22 cellular contexts compared by ENCODE assay signal in the genomic region with DNA sequence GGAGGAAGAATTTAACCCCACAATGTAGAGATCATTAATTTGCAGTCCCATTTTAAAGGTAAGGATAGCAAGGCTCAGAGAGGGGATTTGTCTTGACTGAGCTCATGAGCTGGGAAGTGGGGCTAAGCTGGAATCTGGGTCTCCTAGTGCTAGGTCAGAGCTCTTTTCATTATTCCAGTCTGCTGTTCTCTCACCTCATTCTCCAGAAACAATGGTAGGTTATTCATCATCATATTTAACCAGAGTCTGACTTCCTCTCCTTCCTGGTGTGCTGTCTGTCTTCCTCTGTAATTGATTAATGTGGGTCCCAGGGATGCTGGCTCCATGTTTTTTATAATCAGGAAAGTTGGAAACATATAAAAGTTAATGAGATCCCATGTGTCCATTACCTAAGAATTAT. TPM values are rescaled to one million over a fixed set of nuclear protein-coding genes. Genes with fewer than 3 reads are reported as not detected.
DNase-seq lines count a peak whose midpoint lies in the region; ATAC-seq, FAIRE-seq and TF ChIP-seq lines count a peak whose summit lies in the region.
"Had no signal": no experiment of that assay in that cellular context is flagged by ENCODE, and none has a peak within 500 bp of the region (broad histone marks: within the 10 kb centered on the region; RNA-seq: fewer than 3 reads in every experiment).

No MANE protein-coding gene starts in this region.

- dilution Hi-C loops in endothelial cell of umbilical vein (cut with MboI; ENCODE audit: extremely low pct_ligation_motif_present, low sequenced_read_pairs) = no loop called here

- no peak overlapping the region for H3K9ac ChIP-seq in endothelial cell of umbilical vein (replicated peaks; ENCODE audit: extremely low read depth, insufficient read depth, low read length)
- H3K9ac ChIP-seq: BLaER1 treated with 17β-estradiol and CSF1 and Interleukin-3, amounts not matched to agents 10 nM and 100 nM had no signal

- H3K36me3 ChIP-seq in endothelial cell of umbilical vein (ENCODE audit: control insufficient read depth in 2 of 2, extremely low read depth in 1 of 2, insufficient read depth in 2 of 2, low read length in 2 of 2) (no peaks in the 10 kb centered on the region), MG63 (no peaks in the 10 kb centered on the region), upper lobe of right lung (no peaks in the 10 kb centered on the region)
- H3K36me3 ChIP-seq: BLaER1 treated with 17β-estradiol and CSF1 and Interleukin-3, amounts not matched to agents 10 nM and 100 nM had no signal

- H3K9me3 ChIP-seq in endothelial cell of umbilical vein (replicated peaks; ENCODE audit: control insufficient read depth, insufficient read depth, low read length) (no peaks in the 10 kb centered on the region), MG63 (no peaks in the 10 kb centered on the region), upper lobe of right lung (no peaks in the 10 kb centered on the region)
- H3K9me3 ChIP-seq: A549; BLaER1 treated with 17β-estradiol and CSF1 and Interleukin-3, amounts not matched to agents 10 nM and 100 nM; Caco-2 had no signal

- H3K9me1 ChIP-seq in endothelial cell of umbilical vein (replicated peaks; ENCODE audit: control insufficient read depth, extremely low read depth, insufficient read depth, low read length) = no peaks in the 10 kb centered on the region

- intact Hi-C loops in endothelial cell of umbilical vein (cut with micrococcal nuclease) = loop anchor here (2.0 kb wide), 1 partner anchor 20 kb away; a partner anchor contains a TSS
- intact Hi-C loops in upper lobe of right lung (cut with DNase I) = no loop called here

- peaks cover 14% of the 10 kb centered on the region for H3K4me1 ChIP-seq in endothelial cell of umbilical vein (ENCODE audit: control insufficient read depth, extremely low read depth, insufficient read depth, low read length)
- H3K4me1 ChIP-seq in upper lobe of right lung = no peaks in the 10 kb centered on the region
- H3K4me1 ChIP-seq: A549, Caco-2 had no signal

- TF ChIP-seq CTCF in endothelial cell of umbilical vein (IDR thresholded peaks at IDR 0.05; ENCODE audit: extremely low read depth in 1 of 2, insufficient read depth in 1 of 2, low read depth in 1 of 2, low read length in 2 of 2) (no peak), upper lobe of right lung (IDR thresholded peaks at IDR 0.05) (no peak)

- TF ChIP-seq POLR2A in endothelial cell of umbilical vein (IDR thresholded peaks at IDR 0.05; ENCODE audit: low read depth, low read length) = no peak

- FAIRE-seq in endothelial cell of umbilical vein (lab: Jason Lieb, UNC) = peak; percentile 92
- FAIRE-seq: A549, D721Med, G401.6, GM12891, GM19239 had no signal

- BruUV-seq in endothelial cell of umbilical vein (replicated peaks; lab: Mats Ljungman, UMichigan) = no TSS peak

- DNase-seq in dermis blood vessel endothelial cell (peak; percentile 84), endothelial cell of umbilical vein (ENCODE audit: low read depth, low spot score) (peak; percentile 89), lung microvascular endothelial cell (ENCODE audit: low read depth in 2 of 2) (peak; percentile 81 to 87), renal cortical epithelial cell (ENCODE audit: low read depth) (peak; percentile 19), MG63 (no peak), upper lobe of right lung (no peak)
- DNase-seq: AML-193; Caco-2; Calu3; CD4-positive, alpha-beta T cell; CD8-positive, alpha-beta T cell; DMS79 treated with DMSO at 0.1 percent for 48 hours; GF-D8 had no signal

- CTCF ChIA-PET in endothelial cell of umbilical vein (lab: Charles Lee) = interaction anchor here (0.6 to 1.7 kb wide), 9 partner anchors 15 to 498 kb away, joined by 3 to 9 read pairs (median 4); a partner anchor contains a TSS

- no peaks in the 10 kb centered on the region for H4K20me1 ChIP-seq in endothelial cell of umbilical vein (replicated peaks; ENCODE audit: control insufficient read depth, extremely low read depth, insufficient read depth, low read length)
- H4K20me1 ChIP-seq: BLaER1 treated with 17β-estradiol and CSF1 and Interleukin-3, amounts not matched to agents 10 nM and 100 nM had no signal

- no peak overlapping the region for H3K4me3 ChIP-seq in endothelial cell of umbilical vein (replicated peaks in 1 of 3; ENCODE audit: insufficient read depth in 1 of 3, low read depth in 1 of 3, low read length in 3 of 3)
- H3K4me3 ChIP-seq in MG63 = no peak overlapping the region
- no peak overlapping the region for H3K4me3 ChIP-seq in upper lobe of right lung
- H3K4me3 ChIP-seq: A549; BLaER1 treated with 17β-estradiol and CSF1 and Interleukin-3, amounts not matched to agents 10 nM and 100 nM had no signal

- H3K27ac ChIP-seq in endothelial cell of umbilical vein (ENCODE audit: insufficient read depth, low read depth, low read length) (peak overlapping the region; percentile 42), upper lobe of right lung (no peak overlapping the region)
- H3K27ac ChIP-seq: 22Rv1; A549; BLaER1 treated with 17β-estradiol and CSF1 and Interleukin-3, amounts not matched to agents 10 nM and 100 nM; C4-2B had no signal

- no peak overlapping the region for H2AFZ ChIP-seq in endothelial cell of umbilical vein (ENCODE audit: low read depth, low read length)

- H3K27me3 ChIP-seq in endothelial cell of umbilical vein (ENCODE audit: control insufficient read depth in 2 of 2, insufficient read depth in 2 of 2, low read length in 2 of 2) (no peaks in the 10 kb centered on the region), MG63 (no peaks in the 10 kb centered on the region), upper lobe of right lung (no peaks in the 10 kb centered on the region)
- H3K27me3 ChIP-seq: BLaER1 treated with 17β-estradiol and CSF1 and Interleukin-3, amounts not matched to agents 10 nM and 100 nM had no signal

- ATAC-seq in GM21381 (IDR thresholded peaks at IDR 0.05; ENCODE audit: unreplicated experiment) = no peak
- no peak for ATAC-seq in upper lobe of right lung
- ATAC-seq: A549; CD8-positive, alpha-beta T cell had no signal

- POLR2A ChIA-PET in endothelial cell of umbilical vein (lab: Charles Lee) = interaction anchor here (0.6 to 1.5 kb wide), 4 partner anchors 21 to 149 kb away, joined by 3 to 6 read pairs (median 4); a partner anchor contains a TSS

- no peaks in the 10 kb centered on the region for H3K79me2 ChIP-seq in endothelial cell of umbilical vein (ENCODE audit: control insufficient read depth, insufficient read depth, low read length)

- peak overlapping the region; percentile 34 for H3K4me2 ChIP-seq in endothelial cell of umbilical vein (ENCODE audit: insufficient read depth, low read length)
- H3K4me2 ChIP-seq: A549; BLaER1 treated with 17β-estradiol and CSF1 and Interleukin-3, amounts not matched to agents 10 nM and 100 nM had no signal

RNA-seq across cellular contexts. Expression of a gene that starts 20.6 kb away (rescaled TPM):
- total RNA-seq in dermis blood vessel endothelial cell (0.23 TPM in 1 of 2 replicates, not detected in the other), endothelial cell of umbilical vein (0.66 and 0.88 TPM in 2 replicates), lung microvascular endothelial cell (0.20 and 0.65 TPM in 2 replicates), renal cortical epithelial cell (0.35 and 0.45 TPM in 2 replicates), upper lobe of right lung (not detected)
- 0.08 and 0.25 TPM in 2 replicates for polyA plus RNA-seq in endothelial cell of umbilical vein
- polyA plus RNA-seq in endothelial cell of umbilical vein (2011; cell fraction: cytosol; rRNA removed) = 0.34 and 0.35 TPM in 2 replicates
- 0.98 and 1.1 TPM in 2 replicates for polyA plus RNA-seq in endothelial cell of umbilical vein (2011; cell fraction: nucleus; rRNA removed)
- 0.28 and 0.57 TPM in 2 replicates for polyA plus RNA-seq in endothelial cell of umbilical vein (2012)
- polyA minus RNA-seq in endothelial cell of umbilical vein = 0.85 and 1.9 TPM in 2 replicates
- not detected for polyA minus RNA-seq in endothelial cell of umbilical vein (2011; cell fraction: cytosol; rRNA and poly(A)+ RNA removed)
- 1.0 and 1.7 TPM in 2 replicates for polyA minus RNA-seq in endothelial cell of umbilical vein (2011; cell fraction: nucleus; rRNA and poly(A)+ RNA removed)
- total RNA-seq in MG63 (2014; rRNA removed; shearing (Covaris generic); ENCODE audit: low replicate concordance) = 0.33 TPM in 1 of 2 replicates, not detected in the other

RNA-seq across cellular contexts. Expression of a gene that starts 20.7 kb away (rescaled TPM):
- total RNA-seq in dermis blood vessel endothelial cell = 57.2 and 61.5 TPM in 2 replicates
- total RNA-seq in endothelial cell of umbilical vein = 53.8 and 54.3 TPM in 2 replicates
- polyA plus RNA-seq in endothelial cell of umbilical vein = 61.5 and 68.6 TPM in 2 replicates
- 55.8 and 60.0 TPM in 2 replicates for polyA plus RNA-seq in endothelial cell of umbilical vein (2011; cell fraction: cytosol; rRNA removed)
- polyA plus RNA-seq in endothelial cell of umbilical vein (2011; cell fraction: nucleus; rRNA removed) = 43.1 and 68.8 TPM in 2 replicates
- polyA plus RNA-seq in endothelial cell of umbilical vein (2012) = 62.2 and 78.6 TPM in 2 replicates
- 42.8 and 53.7 TPM in 2 replicates for polyA minus RNA-seq in endothelial cell of umbilical vein
- 46.3 TPM for polyA minus RNA-seq in endothelial cell of umbilical vein (2011; cell fraction: cytosol; rRNA and poly(A)+ RNA removed)
- 14.6 and 18.9 TPM in 2 replicates for polyA minus RNA-seq in endothelial cell of umbilical vein (2011; cell fraction: nucleus; rRNA and poly(A)+ RNA removed)
- total RNA-seq in lung microvascular endothelial cell = 33.9 and 34.0 TPM in 2 replicates
- total RNA-seq in renal cortical epithelial cell = 36.1 and 53.0 TPM in 2 replicates
- 81.1 and 97.9 TPM in 2 replicates for total RNA-seq in MG63 (2014; rRNA removed; shearing (Covaris generic); ENCODE audit: low replicate concordance)
- 31.0 TPM for total RNA-seq in upper lobe of right lung

RNA-seq across cellular contexts. Expression of a gene that starts 30.1 kb away (rescaled TPM):
- total RNA-seq in dermis blood vessel endothelial cell = 15.0 and 22.4 TPM in 2 replicates
- total RNA-seq in endothelial cell of umbilical vein = 29.5 TPM in 2 replicates
- 11.8 and 12.8 TPM in 2 replicates for polyA plus RNA-seq in endothelial cell of umbilical vein
- 10.4 and 11.1 TPM in 2 replicates for polyA plus RNA-seq in endothelial cell of umbilical vein (2011; cell fraction: cytosol; rRNA removed)
- polyA plus RNA-seq in endothelial cell of umbilical vein (2011; cell fraction: nucleus; rRNA removed) = 17.1 and 19.1 TPM in 2 replicates
- polyA plus RNA-seq in endothelial cell of umbilical vein (2012) = 28.3 and 36.1 TPM in 2 replicates
- polyA minus RNA-seq in endothelial cell of umbilical vein = 15.2 and 25.8 TPM in 2 replicates
- 3.5 TPM for polyA minus RNA-seq in endothelial cell of umbilical vein (2011; cell fraction: cytosol; rRNA and poly(A)+ RNA removed)
- polyA minus RNA-seq in endothelial cell of umbilical vein (2011; cell fraction: nucleus; rRNA and poly(A)+ RNA removed) = 11.7 and 15.1 TPM in 2 replicates
- 10.9 and 14.1 TPM in 2 replicates for total RNA-seq in lung microvascular endothelial cell
- 6.3 and 34.0 TPM in 2 replicates for total RNA-seq in renal cortical epithelial cell
- 14.8 and 17.0 TPM in 2 replicates for total RNA-seq in MG63 (2014; rRNA removed; shearing (Covaris generic); ENCODE audit: low replicate concordance)
- total RNA-seq in upper lobe of right lung = 37.7 TPM

RNA-seq across cellular contexts. Expression of a gene that starts 32.3 kb away (rescaled TPM):
- 294 and 415 TPM in 2 replicates for total RNA-seq in dermis blood vessel endothelial cell
- 407 and 416 TPM in 2 replicates for total RNA-seq in endothelial cell of umbilical vein
- 356 and 385 TPM in 2 replicates for polyA plus RNA-seq in endothelial cell of umbilical vein
- polyA plus RNA-seq in endothelial cell of umbilical vein (2011; cell fraction: cytosol; rRNA removed) = 317 and 396 TPM in 2 replicates
- polyA plus RNA-seq in endothelial cell of umbilical vein (2011; cell fraction: nucleus; rRNA removed) = 509 and 635 TPM in 2 replicates
- 125 and 130 TPM in 2 replicates for polyA plus RNA-seq in endothelial cell of umbilical vein (2012)
- 566 and 594 TPM in 2 replicates for polyA minus RNA-seq in endothelial cell of umbilical vein
- 16.0 TPM for polyA minus RNA-seq in endothelial cell of umbilical vein (2011; cell fraction: cytosol; rRNA and poly(A)+ RNA removed)
- 401 and 590 TPM in 2 replicates for polyA minus RNA-seq in endothelial cell of umbilical vein (2011; cell fraction: nucleus; rRNA and poly(A)+ RNA removed)
- total RNA-seq in lung microvascular endothelial cell = 126 and 198 TPM in 2 replicates
- total RNA-seq in renal cortical epithelial cell = 56.1 and 76.2 TPM in 2 replicates
- 96.9 and 148 TPM in 2 replicates for total RNA-seq in MG63 (2014; rRNA removed; shearing (Covaris generic); ENCODE audit: low replicate concordance)
- total RNA-seq in upper lobe of right lung = 71.1 TPM

RNA-seq across cellular contexts. Expression of a gene that starts 54.4 kb away (rescaled TPM):
- total RNA-seq in dermis blood vessel endothelial cell (5.6 and 8.3 TPM in 2 replicates), endothelial cell of umbilical vein (7.6 and 8.0 TPM in 2 replicates), lung microvascular endothelial cell (4.4 and 8.9 TPM in 2 replicates), renal cortical epithelial cell (23.8 and 24.1 TPM in 2 replicates), upper lobe of right lung (10.4 TPM)
- 14.1 and 15.5 TPM in 2 replicates for polyA plus RNA-seq in endothelial cell of umbilical vein
- polyA plus RNA-seq in endothelial cell of umbilical vein (2011; cell fraction: cytosol; rRNA removed) = 7.0 and 10.1 TPM in 2 replicates
- polyA plus RNA-seq in endothelial cell of umbilical vein (2011; cell fraction: nucleus; rRNA removed) = 10.5 and 11.1 TPM in 2 replicates
- 7.1 and 7.3 TPM in 2 replicates for polyA plus RNA-seq in endothelial cell of umbilical vein (2012)
- 4.9 and 7.6 TPM in 2 replicates for polyA minus RNA-seq in endothelial cell of umbilical vein
- 8.1 TPM for polyA minus RNA-seq in endothelial cell of umbilical vein (2011; cell fraction: cytosol; rRNA and poly(A)+ RNA removed)
- 3.4 and 4.8 TPM in 2 replicates for polyA minus RNA-seq in endothelial cell of umbilical vein (2011; cell fraction: nucleus; rRNA and poly(A)+ RNA removed)
- 7.6 and 11.5 TPM in 2 replicates for total RNA-seq in MG63 (2014; rRNA removed; shearing (Covaris generic); ENCODE audit: low replicate concordance)

Comparison
In these comparisons a context has a peak if more than half of its experiments do, and no peak if none do; other contexts are left out.
1. DNase-seq: peak in dermis blood vessel endothelial cell (single experiment), endothelial cell of umbilical vein (single experiment), lung microvascular endothelial cell (2 of 2) and renal cortical epithelial cell (single experiment); none in MG63 (single experiment) and upper lobe of right lung (single experiment).